Comparison of ENCODE assay signal across 11 cellular contexts in the genomic region with DNA sequence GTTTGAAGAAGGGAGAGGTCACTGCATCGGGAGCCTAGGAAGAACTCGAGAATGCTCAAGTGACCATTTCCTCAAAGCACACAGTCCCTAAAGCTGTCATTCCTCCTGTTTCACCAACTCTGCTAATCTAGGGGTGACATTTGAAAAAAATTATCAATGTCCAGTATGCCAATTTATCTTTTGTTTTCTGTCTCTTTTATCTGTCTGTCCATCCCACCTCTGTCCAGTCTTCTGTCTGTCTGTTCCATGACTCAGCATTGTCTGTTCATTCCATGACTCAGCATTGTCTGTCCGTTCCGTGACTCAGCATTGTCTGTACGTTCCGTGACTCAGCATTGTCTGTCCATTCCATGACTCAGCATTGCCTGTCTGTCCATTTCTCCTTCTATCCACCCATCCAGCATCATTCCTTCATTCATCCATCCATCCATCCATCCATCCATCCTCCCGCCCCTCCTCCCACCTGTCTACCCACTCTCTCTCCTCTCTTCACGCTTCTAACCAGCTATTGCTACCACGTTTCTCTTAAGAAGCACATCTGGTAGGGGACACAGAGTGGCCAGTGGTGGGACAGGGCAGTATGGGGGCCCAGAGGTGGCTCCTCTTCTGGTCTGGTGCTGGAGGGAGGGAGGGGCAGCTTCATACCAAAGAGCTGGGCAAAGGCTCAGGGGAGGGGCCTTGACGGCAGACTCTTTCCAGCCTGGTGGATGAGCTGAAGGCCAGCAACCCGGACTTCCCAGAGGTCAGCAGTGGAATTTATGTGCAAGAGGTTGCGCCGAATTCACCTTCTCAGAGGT. TPM values are rescaled to one million over a fixed set of nuclear protein-coding genes. Genes with fewer than 3 reads are reported as not detected.
DNase-seq lines count a peak whose midpoint lies in the region; ATAC-seq and TF ChIP-seq lines count a peak whose summit lies in the region.
"Had no signal": no experiment of that assay in that cellular context is flagged by ENCODE, and none has a peak within 500 bp of the region (broad histone marks: within the 10 kb centered on the region; RNA-seq: fewer than 3 reads in every experiment).

No MANE protein-coding gene starts in this region.

- no peak overlapping the region for H3K4me3 Mint-ChIP-seq in chondrocyte (ENCODE audit: unreplicated experiment)
- H3K4me3 Mint-ChIP-seq: naive B cell had no signal

- no peaks in the 10 kb centered on the region for H3K9me3 ChIP-seq in osteoblast (ENCODE audit: low read depth, low read length)
- H3K9me3 ChIP-seq: testis had no signal

- H3K9me3 Mint-ChIP-seq in chondrocyte (ENCODE audit: low read depth): peaks cover 28% of the 10 kb centered on the region

- H3K27me3 ChIP-seq in osteoblast (ENCODE audit: insufficient read depth, low read length): no peaks in the 10 kb centered on the region
- H3K27me3 ChIP-seq: cardiac muscle cell, testis had no signal

- H3K36me3 ChIP-seq in osteoblast (ENCODE audit: insufficient read depth, low read length): no peaks in the 10 kb centered on the region
- H3K36me3 ChIP-seq: cardiac muscle cell had no signal

- no peaks in the 10 kb centered on the region for H3K79me2 ChIP-seq in osteoblast (ENCODE audit: insufficient read depth, low read length)

- H3K36me3 Mint-ChIP-seq in chondrocyte (ENCODE audit: low read depth): peaks cover 13% of the 10 kb centered on the region

- no peak for ATAC-seq in GM18519 (IDR thresholded peaks at IDR 0.05; ENCODE audit: low FRiP score, unreplicated experiment)

- no peak overlapping the region for H3K4me3 ChIP-seq in osteoblast (ENCODE audit: insufficient read depth, low read length)
- H3K4me3 ChIP-seq: cardiac muscle cell, testis had no signal

- no peak for TF ChIP-seq CTCF in chondrocyte (IDR thresholded peaks at IDR 0.05)
- TF ChIP-seq CTCF in osteoblast (IDR thresholded peaks at IDR 0.05; ENCODE audit: extremely low read depth, low read depth, low read length): no peak

- no peak overlapping the region for H2AFZ ChIP-seq in osteoblast (ENCODE audit: low read length)

- peak overlapping the region; percentile 52 for H3K27ac ChIP-seq in osteoblast (ENCODE audit: low read depth, low read length)
- H3K27ac ChIP-seq: cardiac muscle cell, testis had no signal

- peak; percentile 79 for DNase-seq in Daoy (ENCODE audit: low read depth)
- DNase-seq in NCI-H226: peak; percentile 63
- DNase-seq in chondrocyte (ENCODE audit: low spot score): peak; percentile 71
- DNase-seq in osteoblast (ENCODE audit: insufficient read length, low spot score, missing footprints): peak; percentile 89
- no peak for DNase-seq in NAMALWA (ENCODE audit: low spot score)
- no peak for DNase-seq in activated CD4-positive, CD25-positive, alpha-beta regulatory T cell treated with anti-CD3 and anti-CD28 coated beads, Interleukin-2, amount 50 U/mL, for 72 hours
- DNase-seq in DMS153 (lab: John Stamatoyannopoulos, UW): no peak
- DNase-seq: naive B cell, testis had no signal

- H4K20me1 ChIP-seq in osteoblast (ENCODE audit: insufficient read depth, low read length): no peaks in the 10 kb centered on the region

- peak overlapping the region; percentile 32 for H3K4me2 ChIP-seq in osteoblast (ENCODE audit: insufficient read depth, low read length)

- no peaks in the 10 kb centered on the region for H3K27me3 Mint-ChIP-seq in chondrocyte (ENCODE audit: low read depth)

- H3K27ac Mint-ChIP-seq in chondrocyte (ENCODE audit: unreplicated experiment): peak overlapping the region; percentile 45

- peaks cover 7% of the 10 kb centered on the region for H3K4me1 ChIP-seq in osteoblast (ENCODE audit: insufficient read depth, low read length)

- peaks cover 17% of the 10 kb centered on the region for H3K4me1 Mint-ChIP-seq in chondrocyte (ENCODE audit: low read depth)

RNA-seq across cellular contexts. Expression of a gene that starts 34.1 kb away (rescaled TPM):
- 0.11 and 0.27 TPM in 2 replicates for total RNA-seq in Daoy (2014; rRNA removed; shearing (Covaris generic))
- 0.68 to 4.8 TPM (median 3.5 TPM) in 3 replicates for total RNA-seq in chondrocyte
- total RNA-seq in osteoblast: 4.0 and 11.5 TPM in 2 replicates

Comparison
In these comparisons a context has a peak if more than half of its experiments do, and no peak if none do; other contexts are left out.
1. DNase-seq: peak in Daoy (single experiment), NCI-H226 (single experiment), chondrocyte (single experiment) and osteoblast (single experiment); none in NAMALWA (single experiment), activated CD4-positive, CD25-positive, alpha-beta regulatory T cell treated with anti-CD3 and anti-CD28 coated beads, Interleukin-2, amount 50 U/mL, for 72 hours (single experiment) and DMS153 (single experiment).